10 cellular contexts compared by ENCODE assay signal in genomic region chr12:62834971-62835547, GRCh38.
DNase-seq lines count a peak whose midpoint lies in the region; ATAC-seq, FAIRE-seq and TF ChIP-seq lines count a peak whose summit lies in the region.
"Had no signal": no experiment of that assay in that cellular context is flagged by ENCODE, and none has a peak within 500 bp of the region (broad histone marks: within the 10 kb centered on the region; RNA-seq: fewer than 3 reads in every experiment).

No MANE protein-coding gene starts in this region.

- DNase-seq in GM12891 (ENCODE audit: insufficient read length, low spot score) (no peak), memory B cell (ENCODE audit: low spot score in 2 of 2) (no peak), amniotic stem cell (lab: John Stamatoyannopoulos, UW) (no peak), NCI-H1048 (lab: John Stamatoyannopoulos, UW) (no peak)
- DNase-seq in effector memory CD4-positive, alpha-beta T cell, result no peak
- DNase-seq: Karpas-422 had no signal

- peaks cover 4% of the 10 kb centered on the region for H3K4me1 Mint-ChIP-seq in memory B cell

- H3K27me3 Mint-ChIP-seq in memory B cell, result peaks cover 6% of the 10 kb centered on the region

- H3K4me3 ChIP-seq in effector memory CD4-positive, alpha-beta T cell (ENCODE audit: insufficient read depth, low read depth, low read length, poor library complexity, severe bottlenecking), result no peak overlapping the region

- H3K36me3 ChIP-seq in effector memory CD4-positive, alpha-beta T cell (ENCODE audit: control insufficient read depth, insufficient read depth, low read length), result no peaks in the 10 kb centered on the region

- no peaks in the 10 kb centered on the region for H3K4me1 ChIP-seq in effector memory CD4-positive, alpha-beta T cell (ENCODE audit: control insufficient read depth, insufficient read depth, low read length, poor library complexity, severe bottlenecking)

- H3K27ac Mint-ChIP-seq in memory B cell, result no peak overlapping the region

- ATAC-seq in HG02938 (IDR thresholded peaks at IDR 0.05; ENCODE audit: unreplicated experiment) (peak; percentile 43), memory B cell (ENCODE audit: low read depth) (no peak), HG03354 (IDR thresholded peaks at IDR 0.05; ENCODE audit: poor library complexity, severe bottlenecking, unreplicated experiment) (no peak)

- H3K27ac ChIP-seq in angular gyrus (ENCODE audit: low read depth, low read length), result peak overlapping the region; percentile 68
- H3K27ac ChIP-seq in effector memory CD4-positive, alpha-beta T cell (ENCODE audit: insufficient read depth, low read length, poor library complexity, severe bottlenecking), result no peak overlapping the region

- H3K36me3 Mint-ChIP-seq in memory B cell, result no peaks in the 10 kb centered on the region

- peak; percentile 58 for FAIRE-seq in GM12891 (lab: Jason Lieb, UNC)
- FAIRE-seq: D721Med had no signal

- no peaks in the 10 kb centered on the region for H3K9me3 Mint-ChIP-seq in memory B cell

- TF ChIP-seq POLR2A in GM12891 (IDR thresholded peaks at IDR 0.05; ENCODE audit: low read depth, low read length), result no peak

- no peaks in the 10 kb centered on the region for H3K27me3 ChIP-seq in effector memory CD4-positive, alpha-beta T cell (replicated peaks; ENCODE audit: control insufficient read depth, insufficient read depth, low read length, poor library complexity, severe bottlenecking)

- H3K9me3 ChIP-seq in effector memory CD4-positive, alpha-beta T cell (ENCODE audit: control insufficient read depth, low read length), result no peaks in the 10 kb centered on the region

- peak overlapping the region; percentile 1 for H3K4me3 Mint-ChIP-seq in memory B cell

TF ChIP-seq in GM12891, 5 proteins besides CTCF, POLR2A, EP300 and RAD21:
- TF ChIP-seq POU2F2 (IDR thresholded peaks at IDR 0.05; ENCODE audit: low read depth, low read length) (peak; percentile 48; the same call in 1 of the 2 replicates), TAF1 (IDR thresholded peaks at IDR 0.05; ENCODE audit: low read depth, low read length) (no peak), SPI1 (IDR thresholded peaks at IDR 0.05; ENCODE audit: low read depth, low read length) (no peak), POLR2AphosphoS5 (IDR thresholded peaks at IDR 0.05; ENCODE audit: low read depth, low read length) (no peak), PAX5 (IDR thresholded peaks at IDR 0.05; ENCODE audit: insufficient read depth, low read length, severe bottlenecking) (peak; percentile 85)
TF ChIP-seq in GM12891: peak in this region for 2.
